In genomic region chr12:113297214-113297587, GRCh38 we compare ENCODE assay signal across 22 cellular contexts. TPM values are rescaled to one million over a fixed set of nuclear protein-coding genes. Genes with fewer than 3 reads are reported as not detected.
DNase-seq lines count a peak whose midpoint lies in the region; ATAC-seq and TF ChIP-seq lines count a peak whose summit lies in the region.
"Had no signal": no experiment of that assay in that cellular context is flagged by ENCODE, and none has a peak within 500 bp of the region (broad histone marks: within the 10 kb centered on the region; RNA-seq: fewer than 3 reads in every experiment).

No MANE protein-coding gene starts in this region.

- no peaks in the 10 kb centered on the region; the same call in 1 of the 2 replicates for H3K4me1 ChIP-seq in H9 (ENCODE audit: insufficient read depth, low read length)
- H3K4me1 ChIP-seq in neuronal stem cell (ENCODE audit: control insufficient read depth in 2 of 2, insufficient read depth in 1 of 2, low read depth in 1 of 2, low read length in 2 of 2) = peaks cover 0 to 10% of the 10 kb centered on the region in 2 donors
- no peaks in the 10 kb centered on the region for H3K4me1 ChIP-seq in thymus (ENCODE audit: control insufficient read depth, insufficient read depth, low read length)

- H2BK20ac ChIP-seq in H9 (ENCODE audit: low read depth, low read length, poor library complexity, severe bottlenecking) = no peak overlapping the region

- H2BK15ac ChIP-seq in H9 (ENCODE audit: low read depth, low read length) (no peak overlapping the region), neuronal stem cell (ENCODE audit: low read length) (no peak overlapping the region)

- H3T11ph ChIP-seq in H9 (ENCODE audit: low read length) = no peak overlapping the region

- DNase-seq in H9 (no peak), coronary artery (ENCODE audit: low spot score) (no peak), neuronal stem cell (ENCODE audit: low spot score) (no peak), NCI-H1436 treated with DMSO at 0.1 percent for 48 hours (lab: John Stamatoyannopoulos, UW) (no peak), C1 segment of cervical spinal cord (lab: John Stamatoyannopoulos, UW) (no peak)
- DNase-seq: activated CD4-positive, alpha-beta T cell treated with anti-CD3 and anti-CD28 coated beads for 1 hour; activated CD8-positive, alpha-beta T cell treated with anti-CD3 and anti-CD28 coated beads for 36 hours; activated effector memory CD4-positive, alpha-beta T cell treated with anti-CD3 and anti-CD28 coated beads, Interleukin-2, amount 50 U/mL, for 16 hours; brain microvascular endothelial cell; DMS79; effector CD4-positive, alpha-beta T cell; GOT3; lower lobe of right lung; MG63; nephron progenitor cell; Peyer's patch; stimulated activated CD8-positive, alpha-beta memory T cell treated with anti-CD3 and anti-CD28 coated beads, Interleukin-4, amount 100 ng/mL, for 48 hours; T-cell had no signal

- H2AFZ ChIP-seq in H9 (ENCODE audit: low read length) = no peak overlapping the region
- H2AFZ ChIP-seq in neuronal stem cell (ENCODE audit: low read length) = no peak overlapping the region

- H3K9ac ChIP-seq in H9 (ENCODE audit: extremely low read depth, insufficient read length, low read length) (no peak overlapping the region), neuronal stem cell (ENCODE audit: low read depth, low read length, poor library complexity) (no peak overlapping the region)

- no peak overlapping the region for H3K4me3 ChIP-seq in coronary artery
- no peak overlapping the region for H3K4me3 ChIP-seq in neuronal stem cell (ENCODE audit: low read length in 2 of 2)
- H3K4me3 ChIP-seq in thymus (ENCODE audit: low read length) = no peak overlapping the region
- H3K4me3 ChIP-seq: lower lobe of right lung, MG63, Peyer's patch, SJSA1 had no signal

- H3K27ac Mint-ChIP-seq in H9 = peak overlapping the region in 2 of 3 experiments; percentile 64 to 86; a peak in 2 of 7 replicates
- H3K27ac Mint-ChIP-seq: activated CD8-positive, alpha-beta T cell treated with anti-CD3 and anti-CD28 coated beads for 36 hours; nephron progenitor cell; T-cell had no signal

- TF ChIP-seq CTCF in H9 (conservative IDR thresholded peaks at IDR 0.05) (no peak), coronary artery (IDR thresholded peaks at IDR 0.05) (no peak)

- H3K9me3 Mint-ChIP-seq in H9 = no peaks in the 10 kb centered on the region
- H3K9me3 Mint-ChIP-seq: activated CD8-positive, alpha-beta T cell treated with anti-CD3 and anti-CD28 coated beads for 36 hours; nephron progenitor cell; T-cell had no signal

- H4K91ac ChIP-seq in H9 (ENCODE audit: insufficient read length, low read depth, low read length) = no peak overlapping the region
- no peak overlapping the region for H4K91ac ChIP-seq in neuronal stem cell (ENCODE audit: low read depth, low read length, poor library complexity)

- H2BK120ac ChIP-seq in H9 (ENCODE audit: low read depth, low read length, poor library complexity, severe bottlenecking) (no peak overlapping the region), neuronal stem cell (ENCODE audit: low read depth, low read length) (no peak overlapping the region)

- H3K36me3 Mint-ChIP-seq in H9 (ENCODE audit: insufficient read depth in 1 of 3, low read depth in 3 of 3) = peaks cover 8 to 23% (median 12%) of the 10 kb centered on the region in 3 experiments; a peak in 6 of 7 replicates

- no peak overlapping the region for H3K56ac ChIP-seq in H9 (ENCODE audit: insufficient read length, low read depth, low read length)

- H4K8ac ChIP-seq in H9 (replicated peaks; ENCODE audit: insufficient read length, low read depth, low read length) = no peak overlapping the region
- H4K8ac ChIP-seq in neuronal stem cell (ENCODE audit: low read depth, low read length) = no peak overlapping the region

- H3K36me3 ChIP-seq in neuronal stem cell (replicated peaks in 1 of 2; ENCODE audit: control insufficient read depth in 2 of 2, insufficient read depth in 2 of 2, low read length in 2 of 2) (peaks cover 0 to 5% of the 10 kb centered on the region in 2 donors), thymus (ENCODE audit: control insufficient read depth, insufficient read depth) (peaks cover 67% of the 10 kb centered on the region)
- H3K36me3 ChIP-seq: MG63, SJSA1 had no signal

- ATAC-seq in HG03097 (IDR thresholded peaks at IDR 0.05; ENCODE audit: low FRiP score, unreplicated experiment) = no peak
- ATAC-seq: activated CD8-positive, alpha-beta T cell treated with anti-CD3 and anti-CD28 coated beads for 36 hours; lower lobe of right lung had no signal

- H2BK5ac ChIP-seq in H9 (ENCODE audit: insufficient read length, low read length) (no peak overlapping the region), neuronal stem cell (ENCODE audit: low read length) (no peak overlapping the region)

- H2AK5ac ChIP-seq in H9 (ENCODE audit: insufficient read length, low read length) (no peak overlapping the region), neuronal stem cell (ENCODE audit: low read depth, low read length) (peak overlapping the region; percentile 64)

- no peak overlapping the region for H4K5ac ChIP-seq in H9 (ENCODE audit: insufficient read length, low read depth, low read length)

- no peak overlapping the region for H3K23ac ChIP-seq in H9 (ENCODE audit: insufficient read length, low read depth, low read length)
- peak overlapping the region; percentile 82 for H3K23ac ChIP-seq in neuronal stem cell (ENCODE audit: low read depth, low read length, poor library complexity)

- H3K27me3 ChIP-seq in H9 (ENCODE audit: insufficient read depth, low read length) (no peaks in the 10 kb centered on the region), neuronal stem cell (ENCODE audit: control insufficient read depth in 3 of 3, insufficient read depth in 3 of 3, low read depth in 1 of 3, low read length in 3 of 3) (no peaks in the 10 kb centered on the region), thymus (ENCODE audit: control insufficient read depth, insufficient read depth) (no peaks in the 10 kb centered on the region)
- H3K27me3 ChIP-seq: brain microvascular endothelial cell, MG63, Peyer's patch, SJSA1 had no signal

- no peaks in the 10 kb centered on the region; the same call in 1 of the 2 replicates for H3K27me3 Mint-ChIP-seq in H9 (ENCODE audit: low read depth)
- H3K27me3 Mint-ChIP-seq: activated CD8-positive, alpha-beta T cell treated with anti-CD3 and anti-CD28 coated beads for 36 hours; T-cell had no signal

- H3K18ac ChIP-seq in H9 (ENCODE audit: insufficient read length, low read depth, low read length) = no peak overlapping the region
- peak overlapping the region; percentile 73 for H3K18ac ChIP-seq in neuronal stem cell (ENCODE audit: low read length)

- H3K23me2 ChIP-seq in H9 (ENCODE audit: insufficient read length, low read depth, low read length, poor library complexity, severe bottlenecking) = no peaks in the 10 kb centered on the region

- H3K4me1 Mint-ChIP-seq in H9 = peaks cover 16 to 18% of the 10 kb centered on the region in 2 experiments

- H2BK12ac ChIP-seq in H9 (ENCODE audit: insufficient read length, low read depth, low read length) (no peak overlapping the region), neuronal stem cell (ENCODE audit: low read length) (no peak overlapping the region)

- H3K27ac ChIP-seq in H9 (ENCODE audit: insufficient read length, low read depth, low read length) = no peak overlapping the region
- H3K27ac ChIP-seq in coronary artery = peak overlapping the region; percentile 81 to 87
- no peak overlapping the region for H3K27ac ChIP-seq in neuronal stem cell (replicated peaks; ENCODE audit: low read length)
- H3K27ac ChIP-seq in thymus (ENCODE audit: low read depth) = peak overlapping the region; percentile 4
- H3K27ac ChIP-seq: brain microvascular endothelial cell, epithelial cell of prostate, Peyer's patch, SJSA1 had no signal

- no peak overlapping the region for H3K4me2 ChIP-seq in H9 (ENCODE audit: insufficient read depth, insufficient read length, low read length)
- H3K4me2 ChIP-seq in neuronal stem cell (ENCODE audit: insufficient read depth, low read length, poor library complexity, severe bottlenecking) = no peak overlapping the region

- H3K9me3 ChIP-seq in H9 (ENCODE audit: control insufficient read depth, low read depth, low read length) = no peaks in the 10 kb centered on the region
- peaks cover 0 to 1% of the 10 kb centered on the region in 2 donors for H3K9me3 ChIP-seq in neuronal stem cell (replicated peaks in 1 of 2; ENCODE audit: control insufficient read depth in 2 of 2, insufficient read depth in 1 of 2, low read depth in 1 of 2, low read length in 2 of 2)
- no peaks in the 10 kb centered on the region for H3K9me3 ChIP-seq in thymus (ENCODE audit: control insufficient read depth)
- H3K9me3 ChIP-seq: lower lobe of right lung, MG63, Peyer's patch, SJSA1 had no signal

- no peak overlapping the region for H3K4ac ChIP-seq in H9 (ENCODE audit: low read depth, low read length)
- H3K4ac ChIP-seq in neuronal stem cell (ENCODE audit: low read length) = no peak overlapping the region

- no peaks in the 10 kb centered on the region for H3K79me2 ChIP-seq in H9 (ENCODE audit: insufficient read depth, low read length)

- H3K4me3 Mint-ChIP-seq in H9 = no peak overlapping the region
- H3K4me3 Mint-ChIP-seq: activated CD8-positive, alpha-beta T cell treated with anti-CD3 and anti-CD28 coated beads for 36 hours; nephron progenitor cell; T-cell had no signal

- WGBS in H9 (ENCODE audit: extremely low coverage, insufficient read length, low lambda C conversion rate) = no CpG with 5 or more reads among the region's 9 CpGs
- WGBS in neuronal stem cell (ENCODE audit: extremely low coverage in 2 of 2, insufficient read length in 2 of 2, insufficient replicate concordance in 1 of 2), 2 donors = no CpG with 5 or more reads among the region's 9 CpGs
- 97% methylated on average over 9 of the region's 9 CpGs for WGBS in thymus

- H3K79me1 ChIP-seq in H9 (ENCODE audit: insufficient read depth, low read depth, low read length, poor library complexity, severe bottlenecking) = no peaks in the 10 kb centered on the region
- no peaks in the 10 kb centered on the region for H3K79me1 ChIP-seq in neuronal stem cell (ENCODE audit: low read depth, low read length)

- H3K14ac ChIP-seq in H9 (ENCODE audit: insufficient read depth, low read length) (no peak overlapping the region), neuronal stem cell (ENCODE audit: low read length) (peak overlapping the region; percentile 15)

- H4K20me1 ChIP-seq in H9 (ENCODE audit: control insufficient read depth, insufficient read depth, insufficient read length) = no peaks in the 10 kb centered on the region

RNA-seq across cellular contexts. Expression of gene SLC8B1, which starts 37.7 kb away (rescaled TPM):
- total RNA-seq in H9 (2021) = 10.4 and 10.6 TPM in 2 replicates
- polyA plus RNA-seq in neuronal stem cell (2013, experiment 1 of 2) = 3.1 TPM
- 3.5 TPM for polyA plus RNA-seq in neuronal stem cell (2013, experiment 2 of 2)
- polyA plus RNA-seq in thymus = 55.9 TPM

Comparison
In these comparisons a context has a peak if more than half of its experiments do, and no peak if none do; other contexts are left out.
1. H3K27ac ChIP-seq: peak in coronary artery (2 of 2) and thymus (single experiment); none in H9 (single experiment) and neuronal stem cell (single experiment).